ENCODE assay signal across 8 cellular contexts in genomic region chr16:85168732-85169256, GRCh38. TPM values are rescaled to one million over a fixed set of nuclear protein-coding genes. Genes with fewer than 3 reads are reported as not detected.
A peak's percentile ranks its signal among the peaks of the same experiment; 100 is the strongest.
DNase-seq lines count a peak whose midpoint lies in the region; ATAC-seq and TF ChIP-seq lines count a peak whose summit lies in the region.

No MANE protein-coding gene starts in this region.

- DNase-seq in Caco-2, result peak; percentile 51 to 63
- peak; percentile 62 for DNase-seq in colonic mucosa
- DNase-seq in mucosa of descending colon, result peak; percentile 45 to 59 (median 58)
- no peak for DNase-seq in DMS79 (lab: John Stamatoyannopoulos, UW)

- no peak for ATAC-seq in mucosa of descending colon
- no peak for ATAC-seq in HG02885 (IDR thresholded peaks at IDR 0.05; ENCODE audit: poor library complexity, unreplicated experiment)
- ATAC-seq in GM21526 (IDR thresholded peaks at IDR 0.05; ENCODE audit: low FRiP score, unreplicated experiment), result no peak
- ATAC-seq in GM18861 (IDR thresholded peaks at IDR 0.05; ENCODE audit: unreplicated experiment), result no peak

- H3K9me3 ChIP-seq in Caco-2, result no peaks in the 10 kb centered on the region
- H3K9me3 ChIP-seq in HUES64 (ENCODE audit: insufficient read depth, low read depth, low read length), result no peaks in the 10 kb centered on the region
- no peaks in the 10 kb centered on the region for H3K9me3 ChIP-seq in colonic mucosa
- no peaks in the 10 kb centered on the region for H3K9me3 ChIP-seq in mucosa of descending colon

- intact Hi-C loops in Caco-2 (cut with micrococcal nuclease; ENCODE audit: unreplicated experiment), result no loop called here
- intact Hi-C loops in colonic mucosa (cut with DNase I), result no loop called here
- intact Hi-C loops in mucosa of descending colon (cut with DNase I, micrococcal nuclease), result no loop called here

- POLR2A ChIA-PET in Caco-2 (lab: Charles Lee), result no interaction called here

- H3K36me3 Mint-ChIP-seq in Caco-2 (ENCODE audit: insufficient read depth, unreplicated experiment), result peaks cover 6% of the 10 kb centered on the region

- CTCF ChIA-PET in Caco-2 (lab: Charles Lee), result interaction anchor here (0.7 to 1.0 kb wide), 2 partner anchors 10 to 179 kb away, joined by 3 read pairs; no protein-coding TSS in a partner anchor

- no peaks in the 10 kb centered on the region for H3K27me3 Mint-ChIP-seq in Caco-2 (ENCODE audit: insufficient read depth, unreplicated experiment)

- H3K27me3 ChIP-seq in Caco-2 (replicated peaks; ENCODE audit: control insufficient read depth, insufficient read depth, low read length) (no peaks in the 10 kb centered on the region), HUES64 (ENCODE audit: insufficient read depth, low read length) (peaks cover 21% of the 10 kb centered on the region), colonic mucosa (peaks cover 32% of the 10 kb centered on the region)

- no peaks in the 10 kb centered on the region for H3K9me3 Mint-ChIP-seq in Caco-2 (ENCODE audit: unreplicated experiment)

- H3K4me3 ChIP-seq in Caco-2 (ENCODE audit: low read depth, low read length), result peak overlapping the region; percentile 35
- peak overlapping the region; percentile 56 for H3K4me3 ChIP-seq in HUES64 (ENCODE audit: low read length)
- no peak overlapping the region for H3K4me3 ChIP-seq in colonic mucosa
- H3K4me3 ChIP-seq in mucosa of descending colon, result no peak overlapping the region

- 2% methylated on average over 30 of the region's 54 CpGs for WGBS in HUES64

- H3K4me1 Mint-ChIP-seq in Caco-2 (ENCODE audit: low read depth, unreplicated experiment), result peaks cover 34% of the 10 kb centered on the region

- no TSS peak for BruUV-seq in Caco-2 (replicated peaks; lab: Mats Ljungman, UMichigan)

- H3K27ac ChIP-seq in HUES64 (ENCODE audit: low read depth, low read length) (peak overlapping the region; percentile 31; the same call in 1 of the 2 replicates), colonic mucosa (no peak overlapping the region)

- H3K4me1 ChIP-seq in Caco-2 (peaks cover 51% of the 10 kb centered on the region), HUES64 (ENCODE audit: insufficient read depth, low read length) (peaks cover 34% of the 10 kb centered on the region), colonic mucosa (peaks cover 4% of the 10 kb centered on the region), mucosa of descending colon (ENCODE audit: low read depth) (peaks cover 6% of the 10 kb centered on the region)

- H3K27ac Mint-ChIP-seq in Caco-2 (ENCODE audit: unreplicated experiment), result no peak overlapping the region

- H3K4me3 Mint-ChIP-seq in Caco-2 (ENCODE audit: unreplicated experiment), result peak overlapping the region; percentile 70

- peak overlapping the region; percentile 51; the same call in 1 of the 2 replicates for H3K9ac ChIP-seq in HUES64 (ENCODE audit: low read depth, low read length)
- H3K9ac ChIP-seq in colonic mucosa (ENCODE audit: low read depth in 2 of 2, low read length in 2 of 2), result no peak overlapping the region

- TF ChIP-seq CTCF in Caco-2 (IDR thresholded peaks at IDR 0.05; ENCODE audit: insufficient read depth in 1 of 2, low read depth in 1 of 2, low read length in 1 of 2, severe bottlenecking in 1 of 2, unreplicated experiment in 1 of 2) (peak in 1 of 2 experiments; percentile 23), colonic mucosa (IDR thresholded peaks at IDR 0.05) (no peak), mucosa of descending colon (IDR thresholded peaks at IDR 0.05) (no peak)

- H3K36me3 ChIP-seq in Caco-2 (ENCODE audit: control insufficient read depth, insufficient read depth, low read length), result no peaks in the 10 kb centered on the region
- no peaks in the 10 kb centered on the region for H3K36me3 ChIP-seq in HUES64 (ENCODE audit: insufficient read depth, low read length)
- H3K36me3 ChIP-seq in colonic mucosa, result no peaks in the 10 kb centered on the region
- H3K36me3 ChIP-seq in mucosa of descending colon (ENCODE audit: low read depth), result no peaks in the 10 kb centered on the region

RNA-seq across cellular contexts. Expression of gene CIBAR2, which starts 56.5 kb away (rescaled TPM):
- total RNA-seq in Caco-2 (2022) (not detected in 2 replicates), colonic mucosa (under 1 TPM in 1 of 2 donors, not detected in 1; 0.32 TPM), mucosa of descending colon (not detected)
- not detected for polyA plus RNA-seq in HUES64 (2013, experiment 1 of 2)
- polyA plus RNA-seq in HUES64 (2013, experiment 2 of 2), result 0.25 TPM

Comparison
In these comparisons a context has a peak if more than half of its experiments do, and no peak if none do; other contexts are left out.
1. H3K4me3 ChIP-seq: peak in Caco-2 (single experiment) and HUES64 (single experiment); none in colonic mucosa (single experiment) and mucosa of descending colon (single experiment).